9 cellular contexts compared by ENCODE assay signal in the genomic region with DNA sequence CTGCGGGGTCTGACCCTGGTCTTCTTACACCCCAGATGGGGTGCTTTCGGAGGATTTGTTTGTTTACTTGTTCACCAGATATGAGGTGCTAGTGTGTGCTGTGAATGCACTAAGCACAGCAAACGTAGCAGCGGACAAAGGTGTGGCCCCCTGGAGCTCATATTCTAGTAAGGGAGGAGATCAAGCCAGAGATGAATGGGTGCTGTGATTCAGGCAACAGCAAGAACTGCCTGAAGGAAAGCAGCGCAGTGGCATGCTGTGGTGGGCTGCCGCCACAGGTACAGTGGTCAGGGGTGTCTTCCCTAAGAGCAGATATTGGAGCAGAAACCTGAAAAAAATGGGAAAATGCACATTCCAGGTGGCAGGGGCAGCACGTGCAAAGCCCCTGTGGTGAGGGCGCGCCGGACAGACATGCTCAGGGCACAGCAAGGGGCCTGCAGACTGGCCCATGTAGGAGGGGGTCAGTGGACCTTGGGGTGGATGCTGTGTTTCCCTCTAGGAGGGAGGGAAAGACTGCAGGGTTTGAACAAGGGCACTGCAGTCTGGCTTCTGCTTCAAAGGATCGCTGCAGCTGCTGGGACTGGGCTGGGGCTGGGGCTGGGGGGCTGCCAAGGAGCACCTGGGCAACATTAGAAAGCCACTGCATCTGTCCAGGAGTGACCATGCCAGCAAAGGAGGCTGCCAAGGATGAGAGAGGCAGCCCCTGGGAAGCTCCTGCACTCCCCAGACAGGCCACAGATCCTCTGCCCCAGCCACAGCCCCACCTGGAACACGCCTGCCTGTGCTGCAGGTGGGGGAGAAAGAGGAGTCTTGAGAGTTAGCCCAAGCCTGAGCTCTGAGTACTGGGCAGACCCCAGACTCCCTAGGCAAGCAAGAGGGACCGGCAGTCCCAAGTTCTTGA. TPM values are rescaled to one million over a fixed set of nuclear protein-coding genes. Genes with fewer than 3 reads are reported as not detected.
DNase-seq lines count a peak whose midpoint lies in the region; ATAC-seq, FAIRE-seq and TF ChIP-seq lines count a peak whose summit lies in the region.
"Had no signal": no experiment of that assay in that cellular context is flagged by ENCODE, and none has a peak within 500 bp of the region (broad histone marks: within the 10 kb centered on the region; RNA-seq: fewer than 3 reads in every experiment).

No MANE protein-coding gene starts in this region.

- H3K9ac ChIP-seq in H9 (ENCODE audit: extremely low read depth, insufficient read length, low read length) (no peak overlapping the region), astrocyte (ENCODE audit: low read length) (peak overlapping the region; percentile 62), kidney (ENCODE audit: low read length in 2 of 2) (peak overlapping the region; percentile 12 to 47), skeletal muscle tissue (ENCODE audit: low read depth in 1 of 3, low read length in 3 of 3) (peak overlapping the region; percentile 34 to 98 (median 58))

- no peaks in the 10 kb centered on the region for H3K79me1 ChIP-seq in H9 (ENCODE audit: insufficient read depth, low read depth, low read length, poor library complexity, severe bottlenecking)

- H2BK12ac ChIP-seq in H9 (ENCODE audit: insufficient read length, low read depth, low read length) = no peak overlapping the region

- no peak overlapping the region for H3K4ac ChIP-seq in H9 (ENCODE audit: low read depth, low read length)

- no peaks in the 10 kb centered on the region for H3K9me3 ChIP-seq in H9 (ENCODE audit: control insufficient read depth, low read depth, low read length)
- H3K9me3 ChIP-seq in astrocyte (ENCODE audit: insufficient read depth, low read depth, low read length) = no peaks in the 10 kb centered on the region
- no peaks in the 10 kb centered on the region for H3K9me3 ChIP-seq in kidney (ENCODE audit: control insufficient read depth in 1 of 2, low read length in 2 of 2)
- no peaks in the 10 kb centered on the region for H3K9me3 ChIP-seq in skeletal muscle tissue (ENCODE audit: control insufficient read depth in 3 of 3, low read length in 3 of 3)

- intact Hi-C loops in kidney (cut with DNase I) = no loop called here

- no peak overlapping the region for H4K91ac ChIP-seq in H9 (ENCODE audit: insufficient read length, low read depth, low read length)

- no peak overlapping the region for H3K4me3 ChIP-seq in astrocyte (ENCODE audit: insufficient read depth, low read depth, low read length)
- H3K4me3 ChIP-seq in kidney (ENCODE audit: low read length in 2 of 2) = peak overlapping the region in 1 of 2 donors; percentile 94
- peak overlapping the region; percentile 38 to 91 (median 88) for H3K4me3 ChIP-seq in skeletal muscle tissue (ENCODE audit: low read length in 3 of 3)

- ATAC-seq in GM18858 (IDR thresholded peaks at IDR 0.05; ENCODE audit: unreplicated experiment) = no peak

- H3K27ac Mint-ChIP-seq in H9 = peak overlapping the region in 2 of 3 experiments; percentile 55 to 70; a peak in 3 of 7 replicates
- H3K27ac Mint-ChIP-seq in astrocyte (ENCODE audit: unreplicated experiment) = peak overlapping the region; percentile 84

- DNase-seq in H9 = no peak
- DNase-seq in astrocyte (ENCODE audit: low read depth) = no peak
- DNase-seq in kidney = no peak
- no peak for DNase-seq in stimulated activated CD4-positive, alpha-beta T cell treated with anti-CD3 and anti-CD28 coated beads, Interleukin-15, amount 100 ng/mL, for 24 hours
- DNase-seq in SHP77 (lab: John Stamatoyannopoulos, UW) = no peak
- no peak for DNase-seq in erythroblast (lab: John Stamatoyannopoulos, UW)

- no peak overlapping the region for H4K8ac ChIP-seq in H9 (replicated peaks; ENCODE audit: insufficient read length, low read depth, low read length)

- H3K27ac ChIP-seq in H9 (ENCODE audit: insufficient read length, low read depth, low read length) (no peak overlapping the region), astrocyte (ENCODE audit: low read depth, low read length) (peak overlapping the region; percentile 90), kidney (ENCODE audit: low read depth in 2 of 2, low read length in 2 of 2) (peak overlapping the region; percentile 97 to 98), skeletal muscle tissue (ENCODE audit: low read depth, low read length) (peak overlapping the region; percentile 92)

- no peak overlapping the region for H2BK120ac ChIP-seq in H9 (ENCODE audit: low read depth, low read length, poor library complexity, severe bottlenecking)

- no peak overlapping the region for H3K56ac ChIP-seq in H9 (ENCODE audit: insufficient read length, low read depth, low read length)

- H3K4me1 Mint-ChIP-seq in H9 = peaks cover 52 to 54% of the 10 kb centered on the region in 2 experiments
- H3K4me1 Mint-ChIP-seq in astrocyte (ENCODE audit: low read depth, unreplicated experiment) = peaks cover 64% of the 10 kb centered on the region

- H3K9me3 Mint-ChIP-seq in H9 = no peaks in the 10 kb centered on the region
- peaks cover 2% of the 10 kb centered on the region for H3K9me3 Mint-ChIP-seq in astrocyte (ENCODE audit: unreplicated experiment)
- H3K9me3 Mint-ChIP-seq: activated naive CD4-positive, alpha-beta T cell treated with anti-CD3 and anti-CD28 coated beads, Interleukin-2, amount 50 U/mL, for 72 hours had no signal

- no peak overlapping the region for H3K4me2 ChIP-seq in H9 (ENCODE audit: insufficient read depth, insufficient read length, low read length)
- H3K4me2 ChIP-seq in astrocyte (ENCODE audit: low read length) = peak overlapping the region; percentile 85

- H3K14ac ChIP-seq in H9 (ENCODE audit: insufficient read depth, low read length) = no peak overlapping the region

- H4K20me1 ChIP-seq in H9 (ENCODE audit: control insufficient read depth, insufficient read depth, insufficient read length) (no peaks in the 10 kb centered on the region), astrocyte (ENCODE audit: insufficient read depth, low read length) (no peaks in the 10 kb centered on the region)

- no peak overlapping the region for H2BK20ac ChIP-seq in H9 (ENCODE audit: low read depth, low read length, poor library complexity, severe bottlenecking)

- peaks cover 7% of the 10 kb centered on the region for H3K27me3 Mint-ChIP-seq in H9 (ENCODE audit: low read depth)
- H3K27me3 Mint-ChIP-seq in astrocyte (ENCODE audit: low read depth, unreplicated experiment) = no peaks in the 10 kb centered on the region

- H2BK15ac ChIP-seq in H9 (ENCODE audit: low read depth, low read length) = no peak overlapping the region

- no peak overlapping the region for H3T11ph ChIP-seq in H9 (ENCODE audit: low read length)

- no peak overlapping the region for H2BK5ac ChIP-seq in H9 (ENCODE audit: insufficient read length, low read length)

- H3K36me3 ChIP-seq in astrocyte (ENCODE audit: insufficient read depth, low read length) (no peaks in the 10 kb centered on the region), kidney (ENCODE audit: control insufficient read depth in 1 of 2, insufficient read depth in 2 of 2, low read length in 2 of 2) (peaks cover 4 to 34% of the 10 kb centered on the region in 2 donors), skeletal muscle tissue (ENCODE audit: control insufficient read depth in 3 of 3, insufficient read depth in 3 of 3, low read length in 3 of 3) (peaks cover 22 to 33% (median 24%) of the 10 kb centered on the region in 3 donors)

- H3K18ac ChIP-seq in H9 (ENCODE audit: insufficient read length, low read depth, low read length) = no peak overlapping the region

- H3K4me3 Mint-ChIP-seq in H9 = peak overlapping the region in 1 of 2 experiments; percentile 35; a peak in 2 of 5 replicates
- H3K4me3 Mint-ChIP-seq in astrocyte (ENCODE audit: unreplicated experiment) = no peak overlapping the region

- FAIRE-seq in astrocyte (lab: Jason Lieb, UNC) = no peak
- no peak for FAIRE-seq in kidney (lab: Jason Lieb, UNC)

- H4K5ac ChIP-seq in H9 (ENCODE audit: insufficient read length, low read depth, low read length) = no peak overlapping the region

- H2AFZ ChIP-seq in H9 (ENCODE audit: low read length) (no peak overlapping the region), astrocyte (ENCODE audit: low read depth, low read length) (peak overlapping the region; percentile 79)

- H2AK5ac ChIP-seq in H9 (ENCODE audit: insufficient read length, low read length) = no peak overlapping the region

- no CpG with 5 or more reads among the region's 13 CpGs for WGBS in H9 (ENCODE audit: extremely low coverage, insufficient read length, low lambda C conversion rate)

- no peak overlapping the region for H3K23ac ChIP-seq in H9 (ENCODE audit: insufficient read length, low read depth, low read length)

- no peak for TF ChIP-seq POLR2A in erythroblast (IDR thresholded peaks at IDR 0.05; ENCODE audit: low read length)

- TF ChIP-seq CTCF in H9 (conservative IDR thresholded peaks at IDR 0.05) = no peak
- no peak for TF ChIP-seq CTCF in astrocyte (IDR thresholded peaks at IDR 0.05; ENCODE audit: insufficient read depth, low read depth, low read length)
- TF ChIP-seq CTCF in kidney (IDR thresholded peaks at IDR 0.05; ENCODE audit: borderline replicate concordance, extremely low read depth, insufficient read depth) = no peak

- H3K27me3 ChIP-seq in H9 (ENCODE audit: insufficient read depth, low read length) (no peaks in the 10 kb centered on the region), astrocyte (ENCODE audit: insufficient read depth, low read length) (no peaks in the 10 kb centered on the region), skeletal muscle tissue (ENCODE audit: control insufficient read depth in 3 of 3, insufficient read depth in 3 of 3, low read length in 3 of 3) (no peaks in the 10 kb centered on the region)

- H3K23me2 ChIP-seq in H9 (ENCODE audit: insufficient read length, low read depth, low read length, poor library complexity, severe bottlenecking) = peaks cover 2% of the 10 kb centered on the region

- H3K36me3 Mint-ChIP-seq in H9 (ENCODE audit: insufficient read depth in 1 of 3, low read depth in 3 of 3) = peaks cover 0 to 3% (median under 1%) of the 10 kb centered on the region in 3 experiments; a peak in 2 of 7 replicates
- peaks cover under 1% of the 10 kb centered on the region for H3K36me3 Mint-ChIP-seq in astrocyte (ENCODE audit: low read depth, unreplicated experiment)
- H3K36me3 Mint-ChIP-seq: activated naive CD4-positive, alpha-beta T cell treated with anti-CD3 and anti-CD28 coated beads, Interleukin-2, amount 50 U/mL, for 72 hours had no signal

- H3K4me1 ChIP-seq in H9 (ENCODE audit: insufficient read depth, low read length) (peaks cover 7% of the 10 kb centered on the region; the same call in 1 of the 2 replicates), astrocyte (ENCODE audit: insufficient read depth, low read length) (peaks cover 65% of the 10 kb centered on the region), kidney (ENCODE audit: control insufficient read depth in 1 of 2, insufficient read depth in 1 of 2, low read depth in 1 of 2, low read length in 2 of 2) (peaks cover 42 to 51% of the 10 kb centered on the region in 2 donors), skeletal muscle tissue (ENCODE audit: control insufficient read depth in 3 of 3, insufficient read depth in 3 of 3, low read length in 3 of 3) (peaks cover 73 to 86% (median 74%) of the 10 kb centered on the region in 3 donors)

- no peaks in the 10 kb centered on the region for H3K79me2 ChIP-seq in H9 (ENCODE audit: insufficient read depth, low read length)
- no peaks in the 10 kb centered on the region for H3K79me2 ChIP-seq in astrocyte (ENCODE audit: insufficient read depth, low read length)

RNA-seq across cellular contexts. Expression of a gene that starts 0.9 kb away (rescaled TPM):
- total RNA-seq in H9 (2021) = 1.7 and 2.4 TPM in 2 replicates
- 6.6 and 8.0 TPM in 2 replicates for total RNA-seq in astrocyte
- total RNA-seq in kidney = 146 TPM
- polyA plus RNA-seq in kidney (ENCODE audit: insufficient read depth, low read depth, low replicate concordance) = 44.4 TPM
- total RNA-seq in skeletal muscle tissue = 12.5 TPM

RNA-seq across cellular contexts. Expression of a gene that starts 19.9 kb away (rescaled TPM):
- 11.3 and 11.5 TPM in 2 replicates for total RNA-seq in H9 (2021)
- total RNA-seq in astrocyte = 69.9 and 83.0 TPM in 2 replicates
- 76.4 TPM for total RNA-seq in kidney
- polyA plus RNA-seq in kidney (ENCODE audit: insufficient read depth, low read depth, low replicate concordance) = 83.1 TPM
- total RNA-seq in skeletal muscle tissue = 21.4 TPM

RNA-seq across cellular contexts. Expression of a gene that starts 21.2 kb away (rescaled TPM):
- total RNA-seq in H9 (2021) (36.9 and 37.6 TPM in 2 replicates), astrocyte (10.9 and 12.0 TPM in 2 replicates), kidney (24.5 TPM), skeletal muscle tissue (25.6 TPM)
- polyA plus RNA-seq in kidney (ENCODE audit: insufficient read depth, low read depth, low replicate concordance) = 18.7 TPM

Comparison
In these comparisons a context has a peak if more than half of its experiments do, and no peak if none do; other contexts are left out.
1. RNA of a gene that starts 0.9 kb away (total RNA-seq): 146 TPM in kidney (single experiment); 12.5 TPM in skeletal muscle tissue (single experiment), 6.6 to 8.0 TPM in astrocyte and 1.7 to 2.4 TPM in H9; every median in the first group is over 10 times any median in the second.